In genomic region chr3:71488882-71489281, GRCh38 we compare ENCODE assay signal across 21 cellular contexts.
DNase-seq lines count a peak whose midpoint lies in the region; ATAC-seq and TF ChIP-seq lines count a peak whose summit lies in the region.
"Had no signal": no experiment of that assay in that cellular context is flagged by ENCODE, and none has a peak within 500 bp of the region (broad histone marks: within the 10 kb centered on the region; RNA-seq: fewer than 3 reads in every experiment).

No MANE protein-coding gene starts in this region.

- POLR2A ChIA-PET in CD8-positive, alpha-beta memory T cell (lab: Charles Lee): no interaction called here
- POLR2A ChIA-PET in activated CD4-positive, alpha-beta memory T cell treated with anti-CD3 and anti-CD28 coated beads, Interleukin-2, amount 10 ng/mL, durations not matched to agents 7 days and 5 days (lab: Charles Lee): interaction anchor here (0.6 to 1.2 kb wide), 4 partner anchors 34 to 93 kb away, joined by 3 to 4 read pairs (median 4); no protein-coding TSS in a partner anchor

- TF ChIP-seq CTCF in chondrocyte (IDR thresholded peaks at IDR 0.05): no peak

- intact Hi-C loops in left colon (cut with DNase I, micrococcal nuclease): no loop called here

- CTCF ChIA-PET in CD8-positive, alpha-beta memory T cell (lab: Charles Lee): interaction anchor here (1.0 kb wide), 1 partner anchor 32 kb away, joined by 4 read pairs; no protein-coding TSS in a partner anchor
- CTCF ChIA-PET in activated CD4-positive, alpha-beta memory T cell treated with anti-CD3 and anti-CD28 coated beads, Interleukin-2, amount 10 ng/mL, durations not matched to agents 7 days and 5 days (lab: Charles Lee): interaction anchor here (1.5 kb wide), 1 partner anchor 9 kb away, joined by 3 read pairs; no protein-coding TSS in a partner anchor

- H3K27ac ChIP-seq in CD8-positive, alpha-beta memory T cell (ENCODE audit: low read depth, low read length): peak overlapping the region; percentile 26
- H3K27ac ChIP-seq: BLaER1 treated with 17β-estradiol and CSF1 and Interleukin-3, amounts not matched to agents 10 nM and 100 nM; gastrocnemius medialis; suprapubic skin; vagina had no signal

- no peaks in the 10 kb centered on the region for H3K27me3 ChIP-seq in CD8-positive, alpha-beta memory T cell (ENCODE audit: insufficient read depth, low read length, poor library complexity, severe bottlenecking)
- H3K27me3 ChIP-seq: BLaER1 treated with 17β-estradiol and CSF1 and Interleukin-3, amounts not matched to agents 10 nM and 100 nM; esophagus squamous epithelium; gastrocnemius medialis; suprapubic skin; vagina had no signal

- no peaks in the 10 kb centered on the region for H3K27me3 Mint-ChIP-seq in CD8-positive, alpha-beta memory T cell
- H3K27me3 Mint-ChIP-seq in activated CD4-positive, alpha-beta memory T cell treated with anti-CD3 and anti-CD28 coated beads, Interleukin-2, amount 10 ng/mL, durations not matched to agents 7 days and 5 days: no peaks in the 10 kb centered on the region
- no peaks in the 10 kb centered on the region for H3K27me3 Mint-ChIP-seq in chondrocyte (ENCODE audit: low read depth)

- peak; percentile 32 for DNase-seq in activated CD4-positive, alpha-beta T cell treated with anti-CD3 and anti-CD28 coated beads, Interleukin-2, amount 50 U/mL, for 1 hour
- no peak for DNase-seq in activated CD4-positive, alpha-beta T cell treated with anti-CD3 and anti-CD28 coated beads for 1 hour
- DNase-seq in CD8-positive, alpha-beta memory T cell: no peak
- DNase-seq in activated CD4-positive, alpha-beta memory T cell treated with anti-CD3 and anti-CD28 coated beads, Interleukin-2, amount 10 ng/mL, durations not matched to agents 7 days and 5 days: no peak
- no peak for DNase-seq in chondrocyte (ENCODE audit: low spot score)
- no peak for DNase-seq in KG1 (lab: John Stamatoyannopoulos, UW)
- DNase-seq in left colon: no peak
- no peak for DNase-seq in SHP77 (lab: John Stamatoyannopoulos, UW)
- DNase-seq: activated gamma-delta T cell treated with Interleukin-2 at 50 U/mL for 16 hours, esophagus squamous epithelium, gastrocnemius medialis, H7, hippocampal formation, NCI-H1092, NCI-H2029, NCI-H446, posterior cingulate gyrus had no signal

- no peaks in the 10 kb centered on the region for H3K36me3 ChIP-seq in CD8-positive, alpha-beta memory T cell (ENCODE audit: insufficient read depth, low read length)
- H3K36me3 ChIP-seq: vagina had no signal

- peak overlapping the region; percentile 49 to 81 (median 70) for H3K4me3 Mint-ChIP-seq in CD8-positive, alpha-beta memory T cell
- H3K4me3 Mint-ChIP-seq in activated CD4-positive, alpha-beta memory T cell treated with anti-CD3 and anti-CD28 coated beads, Interleukin-2, amount 10 ng/mL, durations not matched to agents 7 days and 5 days: no peak overlapping the region
- H3K4me3 Mint-ChIP-seq in chondrocyte (ENCODE audit: unreplicated experiment): no peak overlapping the region
- H3K4me3 Mint-ChIP-seq: neural crest cell had no signal

- H3K9me3 Mint-ChIP-seq in CD8-positive, alpha-beta memory T cell: peaks cover 0 to 3% (median 0%) of the 10 kb centered on the region in 5 donors
- H3K9me3 Mint-ChIP-seq in activated CD4-positive, alpha-beta memory T cell treated with anti-CD3 and anti-CD28 coated beads, Interleukin-2, amount 10 ng/mL, durations not matched to agents 7 days and 5 days: peaks cover 11% of the 10 kb centered on the region
- peaks cover 7% of the 10 kb centered on the region for H3K9me3 Mint-ChIP-seq in chondrocyte (ENCODE audit: low read depth)

- H3K4me3 ChIP-seq in CD8-positive, alpha-beta memory T cell (ENCODE audit: low read length): peak overlapping the region; percentile 32
- H3K4me3 ChIP-seq: BLaER1 treated with 17β-estradiol and CSF1 and Interleukin-3, amounts not matched to agents 10 nM and 100 nM; esophagus squamous epithelium; gastrocnemius medialis; suprapubic skin; vagina had no signal

- H3K27ac Mint-ChIP-seq in CD8-positive, alpha-beta memory T cell: peak overlapping the region; percentile 84 to 97 (median 92)
- peak overlapping the region; percentile 54 for H3K27ac Mint-ChIP-seq in activated CD4-positive, alpha-beta memory T cell treated with anti-CD3 and anti-CD28 coated beads, Interleukin-2, amount 10 ng/mL, durations not matched to agents 7 days and 5 days
- H3K27ac Mint-ChIP-seq in chondrocyte (ENCODE audit: unreplicated experiment): peak overlapping the region; percentile 9

- H3K4me1 Mint-ChIP-seq in CD8-positive, alpha-beta memory T cell: peaks cover 76 to 97% (median 92%) of the 10 kb centered on the region in 3 donors
- peaks cover 53% of the 10 kb centered on the region for H3K4me1 Mint-ChIP-seq in activated CD4-positive, alpha-beta memory T cell treated with anti-CD3 and anti-CD28 coated beads, Interleukin-2, amount 10 ng/mL, durations not matched to agents 7 days and 5 days
- peaks cover 29% of the 10 kb centered on the region for H3K4me1 Mint-ChIP-seq in chondrocyte (ENCODE audit: low read depth)
- H3K4me1 Mint-ChIP-seq: neural crest cell had no signal

- peaks cover 87% of the 10 kb centered on the region for H3K4me1 ChIP-seq in CD8-positive, alpha-beta memory T cell (ENCODE audit: insufficient read depth, low read length)
- H3K4me1 ChIP-seq: BLaER1 treated with 17β-estradiol and CSF1 and Interleukin-3, amounts not matched to agents 10 nM and 100 nM; esophagus squamous epithelium; gastrocnemius medialis; suprapubic skin; vagina had no signal

- H3K9me3 ChIP-seq in CD8-positive, alpha-beta memory T cell (ENCODE audit: low read length): no peaks in the 10 kb centered on the region
- H3K9me3 ChIP-seq: gastrocnemius medialis, vagina had no signal

- peaks cover 8 to 51% (median 25%) of the 10 kb centered on the region in 3 donors for H3K36me3 Mint-ChIP-seq in CD8-positive, alpha-beta memory T cell
- H3K36me3 Mint-ChIP-seq in activated CD4-positive, alpha-beta memory T cell treated with anti-CD3 and anti-CD28 coated beads, Interleukin-2, amount 10 ng/mL, durations not matched to agents 7 days and 5 days (ENCODE audit: low read depth): peaks cover 28% of the 10 kb centered on the region
- H3K36me3 Mint-ChIP-seq in chondrocyte (ENCODE audit: low read depth): peaks cover 31% of the 10 kb centered on the region

- no peak for ATAC-seq in left colon
- ATAC-seq: gastrocnemius medialis had no signal

Comparison
In these comparisons a context has a peak if more than half of its experiments do, and no peak if none do; other contexts are left out.
1. H3K27ac Mint-ChIP-seq: peak in every context shown above with its lines; median percentile 92 in CD8-positive, alpha-beta memory T cell; 54 in activated CD4-positive, alpha-beta memory T cell treated with anti-CD3 and anti-CD28 coated beads, Interleukin-2, amount 10 ng/mL, durations not matched to agents 7 days and 5 days; 9 in chondrocyte.
2. H3K4me3 Mint-ChIP-seq: peak in CD8-positive, alpha-beta memory T cell (7 of 7); none in activated CD4-positive, alpha-beta memory T cell treated with anti-CD3 and anti-CD28 coated beads, Interleukin-2, amount 10 ng/mL, durations not matched to agents 7 days and 5 days (single experiment) and chondrocyte (single experiment).